Comparison of ENCODE assay signal across 21 cellular contexts in the genomic region with DNA sequence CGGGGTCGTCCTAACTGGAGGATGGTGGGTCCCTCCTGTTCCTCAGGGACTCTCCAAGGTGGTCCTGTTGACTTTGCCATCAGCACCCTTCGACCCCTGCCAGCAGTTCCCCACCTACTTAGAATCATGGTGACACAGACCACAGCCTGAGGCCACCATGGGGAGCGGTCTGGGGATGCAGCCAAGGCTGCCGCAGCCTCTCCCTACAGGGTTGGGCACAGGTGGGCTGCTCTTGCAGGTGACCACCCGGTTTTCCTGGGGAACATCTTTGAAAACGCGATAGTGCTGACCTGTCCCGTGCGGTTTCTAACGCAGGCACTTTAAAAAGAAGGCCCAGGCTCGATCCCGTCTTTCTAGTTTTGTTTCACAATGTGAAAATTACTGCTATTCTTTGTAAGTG. TPM values are rescaled to one million over a fixed set of nuclear protein-coding genes. Genes with fewer than 3 reads are reported as not detected.
DNase-seq lines count a peak whose midpoint lies in the region; ATAC-seq, FAIRE-seq and TF ChIP-seq lines count a peak whose summit lies in the region.
"Had no signal": no experiment of that assay in that cellular context is flagged by ENCODE, and none has a peak within 500 bp of the region (broad histone marks: within the 10 kb centered on the region; RNA-seq: fewer than 3 reads in every experiment).

No MANE protein-coding gene starts in this region.

- WGBS in pancreas, 2 donors, result 36 to 45% methylated on average over 13 of the region's 13 CpGs

- H3K4me3 ChIP-seq in dorsolateral prefrontal cortex (no peak overlapping the region), pancreas (peak overlapping the region in 1 of 4 donors; percentile 17), lower lobe of right lung (no peak overlapping the region)
- H3K4me3 ChIP-seq: A549, GM12878, K562 had no signal

- H3K4me1 ChIP-seq in pancreas, result peaks cover 6 to 40% (median 26%) of the 10 kb centered on the region in 3 donors
- no peaks in the 10 kb centered on the region for H3K4me1 ChIP-seq in lower lobe of right lung
- H3K4me1 ChIP-seq: A549 had no signal

- POLR2A ChIA-PET in RWPE1 (lab: Yijun Ruan, JAX; ENCODE audit: low non-redundant PET), result no interaction called here

- in situ Hi-C loops in GM13976 (cut with MboI; ENCODE audit: low sequenced_read_pairs, unreplicated experiment), result no loop called here

- ATAC-seq in pancreas (peak in 2 of 4 donors; percentile 1 to 2), lower lobe of right lung (no peak)

- no peak for FAIRE-seq in pancreas (lab: Jason Lieb, UNC)
- FAIRE-seq: A549, GM12878, H54, K562 had no signal

- TF ChIP-seq CTCF in GM13976 (IDR thresholded peaks at IDR 0.05; ENCODE audit: borderline replicate concordance, control extremely low read depth, extremely low read depth, insufficient read depth, missing control alignments) (no peak), RWPE1 (conservative IDR thresholded peaks at IDR 0.05; ENCODE audit: low read depth) (no peak), dorsolateral prefrontal cortex (IDR thresholded peaks at IDR 0.05 in 54 of 56, conservative IDR thresholded peaks at IDR 0.05 in 2 of 56; ENCODE audit: low read depth in 1 of 56, partially characterized antibody in 56 of 56) (no peak), pancreas (IDR thresholded peaks at IDR 0.05) (no peak), lower lobe of right lung (IDR thresholded peaks at IDR 0.05) (no peak)

- H3K36me3 ChIP-seq in pancreas, result peaks cover 0 to 23% (median 5%) of the 10 kb centered on the region in 3 donors
- H3K36me3 ChIP-seq in lower lobe of right lung, result peaks cover 99% of the 10 kb centered on the region

- H3K9me3 ChIP-seq in pancreas (no peaks in the 10 kb centered on the region), lower lobe of right lung (no peaks in the 10 kb centered on the region)
- H3K9me3 ChIP-seq: A549 had no signal

- H3K27me3 ChIP-seq in dorsolateral prefrontal cortex (no peaks in the 10 kb centered on the region), pancreas (no peaks in the 10 kb centered on the region), lower lobe of right lung (ENCODE audit: low read depth) (no peaks in the 10 kb centered on the region)

- DNase-seq in GM13976 (ENCODE audit: low spot score), result peak; percentile 32
- no peak for DNase-seq in RWPE1 (ENCODE audit: low spot score)
- DNase-seq in dorsolateral prefrontal cortex, result no peak
- DNase-seq in pancreas, result no peak
- DNase-seq in activated effector memory CD4-positive, alpha-beta T cell treated with Interleukin-2 at 50 U/mL for 16 hours, result no peak
- DNase-seq in AG08396 (ENCODE audit: low spot score), result no peak
- no peak for DNase-seq in lower lobe of right lung
- DNase-seq: DMS 273 treated with DMSO at 0.1 percent for 48 hours; DMS79; GDM1; NCI-H1092 treated with DMSO at 0.1 percent for 48 hours; NCI-H1436; NCI-H187; NCI-H526; NCI-H82; NK-92 treated with Interleukin-12 subunit alpha and Interleukin-12 subunit beta, amount 100 ng/mL, for 24 hours had no signal

- CTCF ChIA-PET in RWPE1 (lab: Yijun Ruan, JAX), result interaction anchor here (0.5 to 2.5 kb wide), 29 partner anchors 8 to 570 kb away, joined by 3 to 16 read pairs (median 4); partner anchors contain the start of gene CEL

- H3K27ac ChIP-seq in RWPE1 (peak overlapping the region; percentile 43), dorsolateral prefrontal cortex (peak overlapping the region in 55 of 59 donors; percentile 9 to 98 (median 90)), pancreas (peak overlapping the region; percentile 36 to 73 (median 59)), lower lobe of right lung (no peak overlapping the region)
- H3K27ac ChIP-seq: A549, C4-2B had no signal

- intact Hi-C loops in dorsolateral prefrontal cortex (cut with DNase I), result loop anchor here (5.0 kb wide), 2 partner anchors 63 to 98 kb away; no protein-coding TSS in a partner anchor
- intact Hi-C loops in pancreas (cut with DNase I), result loop anchor here in 1 of 3 donors (10.0 kb wide), 1 partner anchor 306 kb away; the partner anchor contains the start of genes SURF1 and SURF2
- intact Hi-C loops in lower lobe of right lung (cut with DNase I), result no loop called here

RNA-seq across cellular contexts. Expression of gene CEL, which starts 12.7 kb away (rescaled TPM):
- total RNA-seq in dorsolateral prefrontal cortex (1 to 10 TPM in 107 of 120 experiments, under 1 TPM in 13; 0.64 to 7.6 (median 2.1) TPM), pancreas (over 10,000 TPM; 11,290 to 24,413 (median 19,239) TPM), lower lobe of right lung (1.4 TPM)
- polyA plus RNA-seq in pancreas, result 1,000 to 10,000 TPM; 2,560 to 4,565 TPM

RNA-seq across cellular contexts. Expression of gene GTF3C5, which starts 18.2 kb away (rescaled TPM):
- total RNA-seq in dorsolateral prefrontal cortex (10 to 100 TPM; 37.5 to 98.9 (median 61.0) TPM), pancreas (10 to 100 TPM; 17.4 to 33.0 (median 23.2) TPM), lower lobe of right lung (44.8 TPM)
- polyA plus RNA-seq in pancreas, result 10 to 100 TPM; 67.2 to 68.5 TPM

Comparison
In these comparisons a context has a peak if more than half of its experiments do, and no peak if none do; other contexts are left out.
1. RNA of gene CEL, which starts 12.7 kb away (total RNA-seq): 11,290 to 24,413 TPM in pancreas; 0.64 to 7.6 TPM in dorsolateral prefrontal cortex and 1.4 TPM in lower lobe of right lung (single experiment); every median in the first group is over 1,000 times any median in the second.